ENCODE assay signal across 11 cellular contexts in genomic region chr7:103549786-103550185, GRCh38.
"Had no signal": no experiment of that assay in that cellular context is flagged by ENCODE, and none has a peak within 500 bp of the region (broad histone marks: within the 10 kb centered on the region; RNA-seq: fewer than 3 reads in every experiment).

No MANE protein-coding gene starts in this region.

- ATAC-seq: GM23338, HCT116 had no signal

- DNase-seq: GM23248, GOT3, H7, H9, HCEC 1CT, HFFc6 had no signal

- H3K9me3 ChIP-seq: HAP-1 had no signal

- H3K36me3 ChIP-seq: HAP-1 had no signal

- H3K4me2 ChIP-seq: GM23338 had no signal

- H3K4me1 ChIP-seq: HAP-1 had no signal

- H2AFZ ChIP-seq: GM23248, GM23338 had no signal

- H3K9ac ChIP-seq: GM23248 had no signal

- H3K27ac ChIP-seq: GM23248 had no signal

- H3K4me3 ChIP-seq: GM23248, GM23338, HAP-1 had no signal

- FAIRE-seq: H1, H54 had no signal
